25 cellular contexts compared by ENCODE assay signal in genomic region chr10:110646417-110647135, GRCh38. TPM values are rescaled to one million over a fixed set of nuclear protein-coding genes. Genes with fewer than 3 reads are reported as not detected.
DNase-seq lines count a peak whose midpoint lies in the region; FAIRE-seq and TF ChIP-seq lines count a peak whose summit lies in the region.
"Had no signal": no experiment of that assay in that cellular context is flagged by ENCODE, and none has a peak within 500 bp of the region (broad histone marks: within the 10 kb centered on the region; RNA-seq: fewer than 3 reads in every experiment).

No MANE protein-coding gene starts in this region.

- peak; percentile 22 for DNase-seq in NCI-H82 (lab: John Stamatoyannopoulos, UW)
- no peak for DNase-seq in NCI-H82 treated with DMSO at 0.1 percent for 48 hours (lab: John Stamatoyannopoulos, UW; ENCODE audit: unreplicated experiment)
- DNase-seq in NCI-H187 (lab: John Stamatoyannopoulos, UW), result peak; percentile 48 to 52
- peak; percentile 81 to 87 for DNase-seq in SHP77 (lab: John Stamatoyannopoulos, UW)
- DNase-seq in CD1c-positive myeloid dendritic cell (ENCODE audit: extremely low spot score), result no peak
- DNase-seq in GM19239 (ENCODE audit: insufficient read length, low spot score), result no peak
- no peak for DNase-seq in Calu3
- DNase-seq: activated CD4-positive, alpha-beta T cell treated with anti-CD3 and anti-CD28 coated beads for 36 hours; activated naive CD4-positive, alpha-beta T cell treated with Interleukin-2 at 50 U/mL for 16 hours; activated T-cell treated with anti-CD3 and anti-CD28 coated beads, Interleukin-2, amount 50 U/mL, for 4 hours; amygdala; caudate nucleus; KG1; naive thymus-derived CD8-positive, alpha-beta T cell; NCI-H146; pancreas; sigmoid colon; stimulated activated CD4-positive, alpha-beta T cell treated with anti-CD3 and anti-CD28 coated beads, Interleukin-15, amount 100 ng/mL, for 24 hours; T-helper 1 cell; transverse colon had no signal

- H3K27ac Mint-ChIP-seq in nephron (no peak overlapping the region), Calu3 (ENCODE audit: unreplicated experiment) (no peak overlapping the region)
- H3K27ac Mint-ChIP-seq: activated CD4-positive, alpha-beta T cell treated with anti-CD3 and anti-CD28 coated beads for 36 hours; naive thymus-derived CD8-positive, alpha-beta T cell had no signal

- H3K4me3 Mint-ChIP-seq in nephron (peak overlapping the region; percentile 52 to 63 (median 62)), Calu3 (ENCODE audit: low read depth, unreplicated experiment) (no peak overlapping the region)
- H3K4me3 Mint-ChIP-seq: activated CD4-positive, alpha-beta T cell treated with anti-CD3 and anti-CD28 coated beads for 36 hours; activated T-cell treated with anti-CD3 and anti-CD28 coated beads, Interleukin-2, amount 50 U/mL, for 4 hours; naive thymus-derived CD8-positive, alpha-beta T cell had no signal

- no peaks in the 10 kb centered on the region for H3K36me3 Mint-ChIP-seq in nephron (ENCODE audit: low read depth)
- no peaks in the 10 kb centered on the region for H3K36me3 Mint-ChIP-seq in Calu3 (ENCODE audit: insufficient read depth, unreplicated experiment)
- H3K36me3 Mint-ChIP-seq: naive thymus-derived CD8-positive, alpha-beta T cell had no signal

- H3K27me3 Mint-ChIP-seq in nephron (ENCODE audit: low read depth) (peaks cover 87% of the 10 kb centered on the region), Calu3 (ENCODE audit: unreplicated experiment) (peaks cover 22% of the 10 kb centered on the region)

- CTCF ChIA-PET in Calu3 (lab: Charles Lee), result no interaction called here

- intact Hi-C loops in Calu3 (cut with micrococcal nuclease; ENCODE audit: unreplicated experiment), result no loop called here

- no peak for FAIRE-seq in GM19239 (lab: Jason Lieb, UNC)
- FAIRE-seq: D721Med, TTC549 had no signal

- H3K9me3 Mint-ChIP-seq in nephron (no peaks in the 10 kb centered on the region), Calu3 (ENCODE audit: low read depth, unreplicated experiment) (no peaks in the 10 kb centered on the region)
- H3K9me3 Mint-ChIP-seq: activated T-cell treated with anti-CD3 and anti-CD28 coated beads, Interleukin-2, amount 50 U/mL, for 4 hours; naive thymus-derived CD8-positive, alpha-beta T cell had no signal

- TF ChIP-seq CTCF in nephron (IDR thresholded peaks at IDR 0.05; ENCODE audit: unreplicated experiment in 3 of 3) (no peak), Calu3 (IDR thresholded peaks at IDR 0.05; ENCODE audit: unreplicated experiment) (no peak)

- no TSS peak for BruUV-seq in Calu3 (replicated peaks; lab: Mats Ljungman, UMichigan)

- H3K4me1 Mint-ChIP-seq in nephron, result peaks cover 60% of the 10 kb centered on the region
- no peaks in the 10 kb centered on the region for H3K4me1 Mint-ChIP-seq in Calu3 (ENCODE audit: low read depth, unreplicated experiment)

RNA-seq across cellular contexts. Expression of gene RBM20, which starts 2.4 kb away (rescaled TPM):
- 0.07 TPM in 1 of 2 replicates, not detected in the other for total RNA-seq in Calu3 (2022)
- total RNA-seq: endothelial cell of umbilical vein, HT-29 had no signal

Comparison
In these comparisons a context has a peak if more than half of its experiments do, and no peak if none do; other contexts are left out.
1. DNase-seq: peak in NCI-H82 (single experiment), NCI-H187 (2 of 2) and SHP77 (2 of 2); none in NCI-H82 treated with DMSO at 0.1 percent for 48 hours (single experiment), CD1c-positive myeloid dendritic cell (single experiment), GM19239 (single experiment) and Calu3 (single experiment).